Comparison of ENCODE assay signal across 9 cellular contexts in the genomic region with DNA sequence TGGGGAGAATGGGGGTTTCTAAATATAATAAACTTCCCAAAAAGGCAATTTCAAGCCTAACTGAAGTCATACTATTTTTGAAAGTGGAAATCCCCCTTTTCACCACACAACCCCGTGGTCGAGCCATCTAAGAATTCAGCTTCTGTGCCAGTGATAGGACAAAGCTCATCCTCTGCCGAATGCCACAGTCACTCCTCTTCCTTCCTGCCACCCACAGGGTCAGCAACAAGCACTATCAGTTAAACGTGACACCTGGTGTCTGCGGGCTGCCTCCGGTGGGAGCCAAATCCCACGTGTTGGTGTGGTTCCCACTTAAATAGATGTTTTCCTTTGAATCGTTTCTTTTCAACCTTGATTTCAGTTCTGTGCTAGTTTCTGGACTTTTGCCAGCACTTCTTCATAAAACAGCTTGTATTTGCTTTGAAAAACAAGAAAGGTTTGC.
A peak's percentile ranks its signal among the peaks of the same experiment; 100 is the strongest.
DNase-seq lines count a peak whose midpoint lies in the region; ATAC-seq and TF ChIP-seq lines count a peak whose summit lies in the region.
"Had no signal": no experiment of that assay in that cellular context is flagged by ENCODE, and none has a peak within 500 bp of the region (broad histone marks: within the 10 kb centered on the region; RNA-seq: fewer than 3 reads in every experiment).

No MANE protein-coding gene starts in this region.

- H3K4me1 Mint-ChIP-seq in activated CD4-positive, alpha-beta T cell treated with anti-CD3 and anti-CD28 coated beads, Interleukin-2, amount 10 ng/mL, durations not matched to agents 24 days and 14 days, result peaks cover 63% of the 10 kb centered on the region

- H3K36me3 Mint-ChIP-seq in activated CD4-positive, alpha-beta T cell treated with anti-CD3 and anti-CD28 coated beads, Interleukin-2, amount 10 ng/mL, durations not matched to agents 24 days and 14 days (ENCODE audit: low read depth), result no peaks in the 10 kb centered on the region

- H3K27ac ChIP-seq in DND-41 (ENCODE audit: low read length) (peak overlapping the region; percentile 96), HL-60 (replicated peaks) (peak overlapping the region; percentile 80), fibroblast of lung (ENCODE audit: insufficient read depth, low read length) (no peak overlapping the region)

- intact Hi-C loops in activated CD4-positive, alpha-beta T cell treated with anti-CD3 and anti-CD28 coated beads, Interleukin-2, amount 10 ng/mL, durations not matched to agents 24 days and 14 days (cut with micrococcal nuclease), result loop anchor here (1.0 to 5.0 kb wide), 10 partner anchors 13 to 245 kb away; no protein-coding TSS in a partner anchor

- H3K9me3 ChIP-seq in DND-41 (ENCODE audit: insufficient read depth, low read length, severe bottlenecking), result no peaks in the 10 kb centered on the region
- H3K9me3 ChIP-seq in fibroblast of lung (ENCODE audit: control insufficient read depth, insufficient read depth, low read depth, low read length), result no peaks in the 10 kb centered on the region

- H3K27ac Mint-ChIP-seq in activated CD4-positive, alpha-beta T cell treated with anti-CD3 and anti-CD28 coated beads, Interleukin-2, amount 10 ng/mL, durations not matched to agents 24 days and 14 days, result peak overlapping the region; percentile 93

- no peak overlapping the region for H2AFZ ChIP-seq in DND-41 (ENCODE audit: low read depth, low read length)
- H2AFZ ChIP-seq in fibroblast of lung (ENCODE audit: low read length), result peak overlapping the region; percentile 81

- H3K79me2 ChIP-seq in DND-41 (ENCODE audit: insufficient read depth, low read length) (no peaks in the 10 kb centered on the region), fibroblast of lung (ENCODE audit: control insufficient read depth, insufficient read depth, low read length) (no peaks in the 10 kb centered on the region)

- H3K9ac ChIP-seq in DND-41 (ENCODE audit: low read depth, low read length) (peak overlapping the region; percentile 54), fibroblast of lung (ENCODE audit: insufficient read depth, low read length) (no peak overlapping the region)

- DNase-seq in DND-41 (peak; percentile 96), GM20000 (ENCODE audit: low spot score) (peak; percentile 65), HL-60 (ENCODE audit: low read depth in 1 of 2, low spot score in 1 of 2) (peak; percentile 50 to 85), fibroblast of lung (ENCODE audit: low read depth in 2 of 2) (peak; percentile 15 to 60), NCI-H774 (lab: John Stamatoyannopoulos, UW) (no peak), NCI-H1694 (lab: John Stamatoyannopoulos, UW) (no peak)
- DNase-seq in activated CD4-positive, alpha-beta T cell treated with anti-CD3 and anti-CD28 coated beads, Interleukin-2, amount 10 ng/mL, durations not matched to agents 24 days and 14 days, result peak; percentile 94
- peak; percentile 71 for DNase-seq in stimulated activated CD8-positive, alpha-beta memory T cell treated with anti-CD3 and anti-CD28 coated beads, Interleukin-4, amount 100 ng/mL, for 24 hours (ENCODE audit: low read depth)

- H3K4me3 ChIP-seq in DND-41 (ENCODE audit: low read depth in 1 of 2, low read length in 2 of 2) (no peak overlapping the region; a peak in 1 of 4 replicates), HL-60 (replicated peaks; ENCODE audit: insufficient read depth, low read length) (no peak overlapping the region; the same call in 1 of the 2 replicates), fibroblast of lung (replicated peaks in 1 of 4; ENCODE audit: control extremely low read depth in 1 of 4, insufficient read depth in 1 of 4, low read depth in 3 of 4, low read length in 4 of 4) (no peak overlapping the region)
- H3K4me3 ChIP-seq: lung had no signal

- H3K4me1 ChIP-seq in DND-41 (ENCODE audit: insufficient read depth, low read length), result peaks cover 48% of the 10 kb centered on the region
- peaks cover 15% of the 10 kb centered on the region for H3K4me1 ChIP-seq in fibroblast of lung (ENCODE audit: control insufficient read depth, extremely low read depth, insufficient read depth, low read length)

- H3K4me3 Mint-ChIP-seq in activated CD4-positive, alpha-beta T cell treated with anti-CD3 and anti-CD28 coated beads, Interleukin-2, amount 10 ng/mL, durations not matched to agents 24 days and 14 days, result peak overlapping the region; percentile 68

- H3K27me3 ChIP-seq in DND-41 (ENCODE audit: insufficient read depth, low read length, poor library complexity), result no peaks in the 10 kb centered on the region
- H3K27me3 ChIP-seq in HL-60 (ENCODE audit: insufficient read depth, poor library complexity, severe bottlenecking), result no peaks in the 10 kb centered on the region
- H3K27me3 ChIP-seq in fibroblast of lung (ENCODE audit: control insufficient read depth, insufficient read depth, low read length), result no peaks in the 10 kb centered on the region

- peak; percentile 97 for ATAC-seq in DND-41 (ENCODE audit: insufficient read depth, low read depth)

- no peaks in the 10 kb centered on the region for H3K27me3 Mint-ChIP-seq in activated CD4-positive, alpha-beta T cell treated with anti-CD3 and anti-CD28 coated beads, Interleukin-2, amount 10 ng/mL, durations not matched to agents 24 days and 14 days

- H3K9me3 Mint-ChIP-seq in activated CD4-positive, alpha-beta T cell treated with anti-CD3 and anti-CD28 coated beads, Interleukin-2, amount 10 ng/mL, durations not matched to agents 24 days and 14 days, result no peaks in the 10 kb centered on the region

- H3K36me3 ChIP-seq in DND-41 (ENCODE audit: insufficient read depth, low read length), result no peaks in the 10 kb centered on the region
- no peaks in the 10 kb centered on the region for H3K36me3 ChIP-seq in fibroblast of lung (ENCODE audit: control insufficient read depth, insufficient read depth, low read length)

- peak; percentile 43 for TF ChIP-seq CTCF in DND-41 (IDR thresholded peaks at IDR 0.05; ENCODE audit: borderline replicate concordance, extremely low read depth, low read length, poor library complexity, severe bottlenecking)
- no peak for TF ChIP-seq CTCF in GM20000 (IDR thresholded peaks at IDR 0.05; ENCODE audit: extremely low read depth, missing control alignments)
- TF ChIP-seq CTCF in HL-60 (IDR thresholded peaks at IDR 0.05; ENCODE audit: insufficient read depth, low read length), result no peak
- TF ChIP-seq CTCF in fibroblast of lung (conservative IDR thresholded peaks at IDR 0.05 in 1 of 2, IDR thresholded peaks at IDR 0.05 in 1 of 2; ENCODE audit: low read depth in 1 of 2, low read length in 2 of 2), result no peak

- peak overlapping the region; percentile 55 for H3K4me2 ChIP-seq in DND-41 (ENCODE audit: insufficient read depth, low read length)
- H3K4me2 ChIP-seq in fibroblast of lung (ENCODE audit: extremely low read depth, insufficient read depth, low read length), result peak overlapping the region; percentile 41

- H4K20me1 ChIP-seq in DND-41 (ENCODE audit: insufficient read depth, low read length) (no peaks in the 10 kb centered on the region), fibroblast of lung (ENCODE audit: control insufficient read depth, extremely low read depth, insufficient read depth, low read length) (no peaks in the 10 kb centered on the region)

Comparison
In these comparisons a context has a peak if more than half of its experiments do, and no peak if none do; other contexts are left out.
1. DNase-seq: peak in DND-41 (single experiment), GM20000 (single experiment), HL-60 (2 of 2), activated CD4-positive, alpha-beta T cell treated with anti-CD3 and anti-CD28 coated beads, Interleukin-2, amount 10 ng/mL, durations not matched to agents 24 days and 14 days (single experiment), fibroblast of lung (2 of 2) and stimulated activated CD8-positive, alpha-beta memory T cell treated with anti-CD3 and anti-CD28 coated beads, Interleukin-4, amount 100 ng/mL, for 24 hours (single experiment); none in NCI-H774 (single experiment) and NCI-H1694 (single experiment).